Comparison of ENCODE assay signal across 1 cellular context in the genomic region with DNA sequence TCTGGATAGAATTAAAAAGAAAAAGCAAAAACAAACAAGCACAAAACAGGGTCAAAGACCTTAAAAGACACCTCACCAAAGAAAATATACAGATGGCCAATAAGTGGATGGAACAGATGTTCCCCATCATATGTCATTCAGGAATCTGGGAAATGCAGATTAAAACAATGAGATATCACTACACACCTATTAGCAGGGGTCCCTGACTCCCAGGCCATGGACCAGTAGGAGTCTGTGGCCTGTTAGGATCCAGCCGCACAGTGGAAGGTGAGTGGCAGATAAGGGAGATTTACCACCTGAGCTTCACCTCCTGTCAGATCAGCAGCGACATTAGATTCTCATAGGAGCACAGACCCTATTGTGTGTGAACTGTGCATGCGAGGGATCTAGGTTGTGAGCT.
TF ChIP-seq lines count a peak whose summit lies in the region.

No MANE protein-coding gene starts in this region.

TF ChIP-seq in H1, 55 proteins besides CTCF, POLR2A, EP300 and RAD21:
- TF ChIP-seq, protein P1, sequence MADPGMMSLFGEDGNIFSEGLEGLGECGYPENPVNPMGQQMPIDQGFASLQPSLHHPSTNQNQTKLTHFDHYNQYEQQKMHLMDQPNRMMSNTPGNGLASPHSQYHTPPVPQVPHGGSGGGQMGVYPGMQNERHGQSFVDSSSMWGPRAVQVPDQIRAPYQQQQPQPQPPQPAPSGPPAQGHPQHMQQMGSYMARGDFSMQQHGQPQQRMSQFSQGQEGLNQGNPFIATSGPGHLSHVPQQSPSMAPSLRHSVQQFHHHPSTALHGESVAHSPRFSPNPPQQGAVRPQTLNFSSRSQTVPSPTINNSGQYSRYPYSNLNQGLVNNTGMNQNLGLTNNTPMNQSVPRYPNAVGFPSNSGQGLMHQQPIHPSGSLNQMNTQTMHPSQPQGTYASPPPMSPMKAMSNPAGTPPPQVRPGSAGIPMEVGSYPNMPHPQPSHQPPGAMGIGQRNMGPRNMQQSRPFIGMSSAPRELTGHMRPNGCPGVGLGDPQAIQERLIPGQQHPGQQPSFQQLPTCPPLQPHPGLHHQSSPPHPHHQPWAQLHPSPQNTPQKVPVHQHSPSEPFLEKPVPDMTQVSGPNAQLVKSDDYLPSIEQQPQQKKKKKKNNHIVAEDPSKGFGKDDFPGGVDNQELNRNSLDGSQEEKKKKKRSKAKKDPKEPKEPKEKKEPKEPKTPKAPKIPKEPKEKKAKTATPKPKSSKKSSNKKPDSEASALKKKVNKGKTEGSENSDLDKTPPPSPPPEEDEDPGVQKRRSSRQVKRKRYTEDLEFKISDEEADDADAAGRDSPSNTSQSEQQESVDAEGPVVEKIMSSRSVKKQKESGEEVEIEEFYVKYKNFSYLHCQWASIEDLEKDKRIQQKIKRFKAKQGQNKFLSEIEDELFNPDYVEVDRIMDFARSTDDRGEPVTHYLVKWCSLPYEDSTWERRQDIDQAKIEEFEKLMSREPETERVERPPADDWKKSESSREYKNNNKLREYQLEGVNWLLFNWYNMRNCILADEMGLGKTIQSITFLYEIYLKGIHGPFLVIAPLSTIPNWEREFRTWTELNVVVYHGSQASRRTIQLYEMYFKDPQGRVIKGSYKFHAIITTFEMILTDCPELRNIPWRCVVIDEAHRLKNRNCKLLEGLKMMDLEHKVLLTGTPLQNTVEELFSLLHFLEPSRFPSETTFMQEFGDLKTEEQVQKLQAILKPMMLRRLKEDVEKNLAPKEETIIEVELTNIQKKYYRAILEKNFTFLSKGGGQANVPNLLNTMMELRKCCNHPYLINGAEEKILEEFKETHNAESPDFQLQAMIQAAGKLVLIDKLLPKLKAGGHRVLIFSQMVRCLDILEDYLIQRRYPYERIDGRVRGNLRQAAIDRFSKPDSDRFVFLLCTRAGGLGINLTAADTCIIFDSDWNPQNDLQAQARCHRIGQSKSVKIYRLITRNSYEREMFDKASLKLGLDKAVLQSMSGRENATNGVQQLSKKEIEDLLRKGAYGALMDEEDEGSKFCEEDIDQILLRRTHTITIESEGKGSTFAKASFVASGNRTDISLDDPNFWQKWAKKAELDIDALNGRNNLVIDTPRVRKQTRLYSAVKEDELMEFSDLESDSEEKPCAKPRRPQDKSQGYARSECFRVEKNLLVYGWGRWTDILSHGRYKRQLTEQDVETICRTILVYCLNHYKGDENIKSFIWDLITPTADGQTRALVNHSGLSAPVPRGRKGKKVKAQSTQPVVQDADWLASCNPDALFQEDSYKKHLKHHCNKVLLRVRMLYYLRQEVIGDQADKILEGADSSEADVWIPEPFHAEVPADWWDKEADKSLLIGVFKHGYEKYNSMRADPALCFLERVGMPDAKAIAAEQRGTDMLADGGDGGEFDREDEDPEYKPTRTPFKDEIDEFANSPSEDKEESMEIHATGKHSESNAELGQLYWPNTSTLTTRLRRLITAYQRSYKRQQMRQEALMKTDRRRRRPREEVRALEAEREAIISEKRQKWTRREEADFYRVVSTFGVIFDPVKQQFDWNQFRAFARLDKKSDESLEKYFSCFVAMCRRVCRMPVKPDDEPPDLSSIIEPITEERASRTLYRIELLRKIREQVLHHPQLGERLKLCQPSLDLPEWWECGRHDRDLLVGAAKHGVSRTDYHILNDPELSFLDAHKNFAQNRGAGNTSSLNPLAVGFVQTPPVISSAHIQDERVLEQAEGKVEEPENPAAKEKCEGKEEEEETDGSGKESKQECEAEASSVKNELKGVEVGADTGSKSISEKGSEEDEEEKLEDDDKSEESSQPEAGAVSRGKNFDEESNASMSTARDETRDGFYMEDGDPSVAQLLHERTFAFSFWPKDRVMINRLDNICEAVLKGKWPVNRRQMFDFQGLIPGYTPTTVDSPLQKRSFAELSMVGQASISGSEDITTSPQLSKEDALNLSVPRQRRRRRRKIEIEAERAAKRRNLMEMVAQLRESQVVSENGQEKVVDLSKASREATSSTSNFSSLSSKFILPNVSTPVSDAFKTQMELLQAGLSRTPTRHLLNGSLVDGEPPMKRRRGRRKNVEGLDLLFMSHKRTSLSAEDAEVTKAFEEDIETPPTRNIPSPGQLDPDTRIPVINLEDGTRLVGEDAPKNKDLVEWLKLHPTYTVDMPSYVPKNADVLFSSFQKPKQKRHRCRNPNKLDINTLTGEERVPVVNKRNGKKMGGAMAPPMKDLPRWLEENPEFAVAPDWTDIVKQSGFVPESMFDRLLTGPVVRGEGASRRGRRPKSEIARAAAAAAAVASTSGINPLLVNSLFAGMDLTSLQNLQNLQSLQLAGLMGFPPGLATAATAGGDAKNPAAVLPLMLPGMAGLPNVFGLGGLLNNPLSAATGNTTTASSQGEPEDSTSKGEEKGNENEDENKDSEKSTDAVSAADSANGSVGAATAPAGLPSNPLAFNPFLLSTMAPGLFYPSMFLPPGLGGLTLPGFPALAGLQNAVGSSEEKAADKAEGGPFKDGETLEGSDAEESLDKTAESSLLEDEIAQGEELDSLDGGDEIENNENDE (IDR thresholded peaks at IDR 0.05; ENCODE audit: insufficient replicate concordance, low read length), result no peak
- TF ChIP-seq RFX5 (IDR thresholded peaks at IDR 0.05; ENCODE audit: borderline replicate concordance, low read depth, low read length), result no peak
- no peak for TF ChIP-seq BCL11A (IDR thresholded peaks at IDR 0.05; ENCODE audit: low read depth in 2 of 2, low read length in 2 of 2)
- no peak for TF ChIP-seq CEBPB (IDR thresholded peaks at IDR 0.05; ENCODE audit: low read depth, low read length)
- no peak for TF ChIP-seq ZNF274 (IDR thresholded peaks at IDR 0.05; ENCODE audit: borderline replicate concordance, extremely low read depth, low read length)
- no peak for TF ChIP-seq CBX5 (IDR thresholded peaks at IDR 0.05; ENCODE audit: low read depth, low read length)
- TF ChIP-seq, protein P2, sequence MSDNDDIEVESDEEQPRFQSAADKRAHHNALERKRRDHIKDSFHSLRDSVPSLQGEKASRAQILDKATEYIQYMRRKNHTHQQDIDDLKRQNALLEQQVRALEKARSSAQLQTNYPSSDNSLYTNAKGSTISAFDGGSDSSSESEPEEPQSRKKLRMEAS (IDR thresholded peaks at IDR 0.05), result no peak
- TF ChIP-seq NANOG (IDR thresholded peaks at IDR 0.05; ENCODE audit: insufficient read depth, low read depth, low read length, poor library complexity, severe bottlenecking), result no peak
- TF ChIP-seq, protein P3, sequence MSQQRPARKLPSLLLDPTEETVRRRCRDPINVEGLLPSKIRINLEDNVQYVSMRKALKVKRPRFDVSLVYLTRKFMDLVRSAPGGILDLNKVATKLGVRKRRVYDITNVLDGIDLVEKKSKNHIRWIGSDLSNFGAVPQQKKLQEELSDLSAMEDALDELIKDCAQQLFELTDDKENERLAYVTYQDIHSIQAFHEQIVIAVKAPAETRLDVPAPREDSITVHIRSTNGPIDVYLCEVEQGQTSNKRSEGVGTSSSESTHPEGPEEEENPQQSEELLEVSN (IDR thresholded peaks at IDR 0.05), result no peak
